15 cellular contexts compared by ENCODE assay signal in genomic region chr2:68448671-68449394, GRCh38. TPM values are rescaled to one million over a fixed set of nuclear protein-coding genes. Genes with fewer than 3 reads are reported as not detected.
DNase-seq lines count a peak whose midpoint lies in the region; ATAC-seq, FAIRE-seq and TF ChIP-seq lines count a peak whose summit lies in the region.
"Had no signal": no experiment of that assay in that cellular context is flagged by ENCODE, and none has a peak within 500 bp of the region (broad histone marks: within the 10 kb centered on the region; RNA-seq: fewer than 3 reads in every experiment).

No MANE protein-coding gene starts in this region.

- H3K4me3 ChIP-seq in HepG2 (replicated peaks in 1 of 3; ENCODE audit: insufficient read depth in 1 of 3, low read depth in 2 of 3, low read length in 3 of 3) (no peak overlapping the region), sigmoid colon (no peak overlapping the region), esophagus muscularis mucosa (no peak overlapping the region)
- H3K4me3 ChIP-seq: gastrocnemius medialis, SJSA1, tibial nerve had no signal

- CTCF ChIA-PET in activated CD8-positive, alpha-beta memory T cell treated with anti-CD3 and anti-CD28 coated beads, Interleukin-2, amount 10 ng/mL, durations not matched to agents 7 days and 5 days (lab: Charles Lee): interaction anchor here (1.0 to 1.7 kb wide), 3 partner anchors 9 to 22 kb away, joined by 3 to 4 read pairs (median 3); no protein-coding TSS in a partner anchor
- CTCF ChIA-PET in activated CD4-positive, alpha-beta memory T cell treated with anti-CD3 and anti-CD28 coated beads for 36 hours (lab: Charles Lee): interaction anchor here (0.8 kb wide), 1 partner anchor 326 kb away, joined by 3 read pairs; no protein-coding TSS in a partner anchor
- CTCF ChIA-PET in HepG2 (lab: Yijun Ruan, JAX; ENCODE audit: low intra/inter-chr PET ratio, low total read pairs): no interaction called here

- FAIRE-seq in HepG2 (lab: Jason Lieb, UNC): no peak
- FAIRE-seq: D721Med had no signal

- TF ChIP-seq RAD21 in HepG2 (CRISPR knock-in tag; IDR thresholded peaks at IDR 0.05): no peak

- H3K27me3 ChIP-seq in HepG2 (ENCODE audit: control insufficient read depth in 1 of 2, insufficient read depth in 2 of 2, low read length in 2 of 2) (peaks cover 2 to 5% of the 10 kb centered on the region in 2 experiments; a peak in 2 of 5 replicates), sigmoid colon (no peaks in the 10 kb centered on the region), esophagus muscularis mucosa (no peaks in the 10 kb centered on the region)
- H3K27me3 ChIP-seq: gastrocnemius medialis, SJSA1, tibial nerve had no signal

- no TSS peak for BruUV-seq in HepG2 (replicated peaks; lab: Mats Ljungman, UMichigan)

- H3K4me1 ChIP-seq in HepG2 (ENCODE audit: insufficient read depth, low read length) (no peaks in the 10 kb centered on the region), sigmoid colon (no peaks in the 10 kb centered on the region), esophagus muscularis mucosa (no peaks in the 10 kb centered on the region)
- H3K4me1 ChIP-seq: gastrocnemius medialis, SJSA1, tibial nerve had no signal

- H3K9me3 Mint-ChIP-seq in activated CD8-positive, alpha-beta memory T cell treated with anti-CD3 and anti-CD28 coated beads, Interleukin-2, amount 10 ng/mL, durations not matched to agents 7 days and 5 days (ENCODE audit: low read depth): no peaks in the 10 kb centered on the region
- H3K9me3 Mint-ChIP-seq in activated CD4-positive, alpha-beta memory T cell treated with anti-CD3 and anti-CD28 coated beads for 36 hours: peaks cover 9% of the 10 kb centered on the region
- H3K9me3 Mint-ChIP-seq: activated naive CD4-positive, alpha-beta T cell treated with anti-CD3 and anti-CD28 coated beads, Interleukin-2, amount 50 U/mL, for 24 hours had no signal

- no peak overlapping the region for H3K4me2 ChIP-seq in HepG2 (ENCODE audit: low read depth, low read length)

- TF ChIP-seq POLR2A in HepG2 (IDR thresholded peaks at IDR 0.05; ENCODE audit: insufficient read depth in 1 of 2, low read depth in 2 of 2, low read length in 2 of 2): no peak
- no peak for TF ChIP-seq POLR2A in sigmoid colon (IDR thresholded peaks at IDR 0.05)
- no peak for TF ChIP-seq POLR2A in esophagus muscularis mucosa (IDR thresholded peaks at IDR 0.05; ENCODE audit: low read depth)

- TF ChIP-seq EP300 in HepG2 (IDR thresholded peaks at IDR 0.05; ENCODE audit: low read depth in 2 of 2, low read length in 2 of 2) (no peak), HepG2 (CRISPR knock-in tag; IDR thresholded peaks at IDR 0.05; ENCODE audit: borderline replicate concordance) (no peak), sigmoid colon (IDR thresholded peaks at IDR 0.05) (no peak), esophagus muscularis mucosa (IDR thresholded peaks at IDR 0.05) (no peak)

- ATAC-seq in activated CD8-positive, alpha-beta memory T cell treated with anti-CD3 and anti-CD28 coated beads, Interleukin-2, amount 10 ng/mL, durations not matched to agents 7 days and 5 days: peak; percentile 50
- ATAC-seq in HepG2: peak; percentile 71
- ATAC-seq in left colon: no peak

- TF ChIP-seq CTCF in HepG2 (CRISPR knock-in tag; IDR thresholded peaks at IDR 0.05) (no peak), sigmoid colon (IDR thresholded peaks at IDR 0.05) (peak in 1 of 4 experiments; percentile 15), esophagus muscularis mucosa (IDR thresholded peaks at IDR 0.05) (no peak)

- intact Hi-C loops in activated CD4-positive, alpha-beta memory T cell treated with anti-CD3 and anti-CD28 coated beads for 36 hours (cut with micrococcal nuclease): no loop called here
- intact Hi-C loops in HepG2 (cut with micrococcal nuclease; ENCODE audit: unreplicated experiment): no loop called here
- intact Hi-C loops in sigmoid colon (cut with DNase I): loop anchor here (10.0 kb wide), 1 partner anchor 194 kb away; the partner anchor contains the start of gene PPP3R1
- intact Hi-C loops in left colon (cut with DNase I, micrococcal nuclease): loop anchor here in 1 of 2 donors (10.0 kb wide), 1 partner anchor 324 kb away; no protein-coding TSS in a partner anchor
- intact Hi-C loops in esophagus muscularis mucosa (cut with DNase I): no loop called here

- WGBS in HepG2 (ENCODE audit: low lambda C conversion rate): 81% methylated on average over 22 of the region's 23 CpGs
- WGBS in sigmoid colon, 2 donors: 92 to 94% methylated on average over 23 of the region's 23 CpGs
- 96% methylated on average over 15 of the region's 23 CpGs for WGBS in esophagus muscularis mucosa

- H3K9me3 ChIP-seq in HepG2 (ENCODE audit: low read length) (no peaks in the 10 kb centered on the region), sigmoid colon (no peaks in the 10 kb centered on the region), esophagus muscularis mucosa (peaks cover 0 to 5% (median 0%) of the 10 kb centered on the region in 4 donors)
- H3K9me3 ChIP-seq: gastrocnemius medialis, SJSA1 had no signal

- H3K79me2 ChIP-seq in HepG2 (ENCODE audit: insufficient read depth, low read length): no peaks in the 10 kb centered on the region

- no peaks in the 10 kb centered on the region for H3K36me3 Mint-ChIP-seq in activated CD8-positive, alpha-beta memory T cell treated with anti-CD3 and anti-CD28 coated beads, Interleukin-2, amount 10 ng/mL, durations not matched to agents 7 days and 5 days
- no peaks in the 10 kb centered on the region for H3K36me3 Mint-ChIP-seq in activated CD4-positive, alpha-beta memory T cell treated with anti-CD3 and anti-CD28 coated beads for 36 hours
- H3K36me3 Mint-ChIP-seq: activated naive CD4-positive, alpha-beta T cell treated with anti-CD3 and anti-CD28 coated beads, Interleukin-2, amount 50 U/mL, for 24 hours had no signal

- peak; percentile 50 for DNase-seq in activated CD8-positive, alpha-beta memory T cell treated with anti-CD3 and anti-CD28 coated beads, Interleukin-2, amount 10 ng/mL, durations not matched to agents 7 days and 5 days
- DNase-seq in activated CD8-positive, alpha-beta memory T cell treated with anti-CD3 and anti-CD28 coated beads, Interleukin-2, amount 50 U/mL, for 4 hours: no peak
- DNase-seq in activated CD4-positive, alpha-beta memory T cell treated with anti-CD3 and anti-CD28 coated beads for 36 hours: peak; percentile 38
- no peak for DNase-seq in HepG2 (ENCODE audit: low spot score)
- peak; percentile 74 for DNase-seq in sigmoid colon
- no peak for DNase-seq in left colon
- no peak for DNase-seq in G401 (ENCODE audit: low spot score)
- no peak for DNase-seq in esophagus muscularis mucosa (ENCODE audit: extremely low spot score)
- DNase-seq: gastrocnemius medialis; posterior cingulate gyrus; stimulated activated CD4-positive, alpha-beta T cell treated with anti-CD3 and anti-CD28 coated beads, Interleukin-2, amount 100 ng/mL, for 24 hours had no signal

- no peak overlapping the region for H3K4me3 Mint-ChIP-seq in activated CD8-positive, alpha-beta memory T cell treated with anti-CD3 and anti-CD28 coated beads, Interleukin-2, amount 10 ng/mL, durations not matched to agents 7 days and 5 days
- no peak overlapping the region for H3K4me3 Mint-ChIP-seq in activated CD4-positive, alpha-beta memory T cell treated with anti-CD3 and anti-CD28 coated beads for 36 hours
- H3K4me3 Mint-ChIP-seq: activated naive CD4-positive, alpha-beta T cell treated with anti-CD3 and anti-CD28 coated beads, Interleukin-2, amount 50 U/mL, for 24 hours had no signal

- no peaks in the 10 kb centered on the region; the same call in 1 of the 2 replicates for H4K20me1 ChIP-seq in HepG2 (ENCODE audit: insufficient read depth, low read length)

- no peak overlapping the region for H3K9ac ChIP-seq in HepG2 (ENCODE audit: insufficient read depth, low read depth, low read length)

- POLR2A ChIA-PET in activated CD4-positive, alpha-beta memory T cell treated with anti-CD3 and anti-CD28 coated beads for 36 hours (lab: Charles Lee): interaction anchor here (1.2 kb wide), 1 partner anchor 18 kb away, joined by 3 read pairs; the partner anchor contains the start of genes APLF and FBXO48
- POLR2A ChIA-PET in HepG2 (lab: Yijun Ruan, JAX): no interaction called here

- in situ Hi-C loops in HepG2 (cut with HindIII; ENCODE audit: extremely low pct_ligation_motif_present, low pct_unique_long_range_greater_than_20kb) (loop anchor here (10.0 kb wide), 1 partner anchor 324 kb away; no protein-coding TSS in a partner anchor), G401 (cut with HindIII; ENCODE audit: low sequenced_read_pairs) (no loop called here)

- H3K27ac Mint-ChIP-seq in activated CD8-positive, alpha-beta memory T cell treated with anti-CD3 and anti-CD28 coated beads, Interleukin-2, amount 10 ng/mL, durations not matched to agents 7 days and 5 days: no peak overlapping the region
- H3K27ac Mint-ChIP-seq in activated CD4-positive, alpha-beta memory T cell treated with anti-CD3 and anti-CD28 coated beads for 36 hours: no peak overlapping the region
- H3K27ac Mint-ChIP-seq: activated naive CD4-positive, alpha-beta T cell treated with anti-CD3 and anti-CD28 coated beads, Interleukin-2, amount 50 U/mL, for 24 hours had no signal

- no peaks in the 10 kb centered on the region for H3K27me3 Mint-ChIP-seq in activated CD8-positive, alpha-beta memory T cell treated with anti-CD3 and anti-CD28 coated beads, Interleukin-2, amount 10 ng/mL, durations not matched to agents 7 days and 5 days
- H3K27me3 Mint-ChIP-seq in activated CD4-positive, alpha-beta memory T cell treated with anti-CD3 and anti-CD28 coated beads for 36 hours: no peaks in the 10 kb centered on the region
- H3K27me3 Mint-ChIP-seq: activated naive CD4-positive, alpha-beta T cell treated with anti-CD3 and anti-CD28 coated beads, Interleukin-2, amount 50 U/mL, for 24 hours had no signal

- peaks cover 3% of the 10 kb centered on the region for H3K4me1 Mint-ChIP-seq in activated CD8-positive, alpha-beta memory T cell treated with anti-CD3 and anti-CD28 coated beads, Interleukin-2, amount 10 ng/mL, durations not matched to agents 7 days and 5 days
- H3K4me1 Mint-ChIP-seq in activated CD4-positive, alpha-beta memory T cell treated with anti-CD3 and anti-CD28 coated beads for 36 hours (ENCODE audit: low read depth): peaks cover 6% of the 10 kb centered on the region

- no peaks in the 10 kb centered on the region for H3K36me3 ChIP-seq in HepG2 (replicated peaks in 1 of 2; ENCODE audit: control insufficient read depth in 1 of 2, insufficient read depth in 2 of 2, low read length in 2 of 2)
- no peaks in the 10 kb centered on the region for H3K36me3 ChIP-seq in sigmoid colon
- H3K36me3 ChIP-seq in esophagus muscularis mucosa: no peaks in the 10 kb centered on the region
- H3K36me3 ChIP-seq: gastrocnemius medialis, SJSA1, tibial nerve had no signal

- no peak overlapping the region for H3K27ac ChIP-seq in HepG2 (ENCODE audit: extremely low read length, insufficient read depth, low read length)
- no peak overlapping the region for H3K27ac ChIP-seq in sigmoid colon
- H3K27ac ChIP-seq in esophagus muscularis mucosa (replicated peaks in 1 of 4): no peak overlapping the region
- H3K27ac ChIP-seq: gastrocnemius medialis, SJSA1, tibial nerve had no signal

- no peak overlapping the region for H2AFZ ChIP-seq in HepG2 (ENCODE audit: low read length)

RNA-seq across cellular contexts. Expression of gene FBXO48, which starts 18.3 kb away (rescaled TPM):
- total RNA-seq in activated CD8-positive, alpha-beta memory T cell treated with anti-CD3 and anti-CD28 coated beads, Interleukin-2, amount 10 ng/mL, durations not matched to agents 7 days and 5 days: 1 to 10 TPM; 3.3 to 3.4 TPM
- total RNA-seq in activated CD4-positive, alpha-beta memory T cell treated with anti-CD3 and anti-CD28 coated beads for 36 hours: 1 to 10 TPM; 2.3 to 2.6 TPM
- total RNA-seq in HepG2 (2016; rRNA removed; fragmentation: Illumina TruSeq; extraction: Trizol) (0.42 and 0.59 TPM in 2 replicates), sigmoid colon (1 to 10 TPM in 1 of 4 donors, under 1 TPM in 3; 0.55 to 1.1 (median 0.83) TPM), left colon (1 to 10 TPM; 1.5 to 2.1 TPM), esophagus muscularis mucosa (under 1 TPM; 0.33 to 0.83 (median 0.59) TPM)
- total RNA-seq in HepG2 (2016; cell fraction: cytosol; rRNA removed; fragmentation: Illumina TruSeq; extraction: Trizol; ENCODE audit: low read depth): 0.18 and 0.20 TPM in 2 replicates
- 0.41 and 0.59 TPM in 2 replicates for total RNA-seq in HepG2 (2016; cell fraction: insoluble cytoplasmic fraction; rRNA removed; fragmentation: Illumina TruSeq; extraction: Trizol)
- 0.41 and 0.56 TPM in 2 replicates for total RNA-seq in HepG2 (2016; cell fraction: membrane; rRNA removed; fragmentation: Illumina TruSeq; extraction: Trizol)
- total RNA-seq in HepG2 (2016; cell fraction: nucleus; rRNA removed; fragmentation: Illumina TruSeq; extraction: Trizol): 0.56 and 0.69 TPM in 2 replicates
- polyA plus RNA-seq in HepG2 (2011; rRNA removed) (0.86 and 1.1 TPM in 2 replicates), sigmoid colon (1 to 10 TPM in 1 of 3 donors, under 1 TPM in 2; 0.60 to 1.2 (median 0.70) TPM)
- 0.32 and 0.64 TPM in 2 replicates for polyA plus RNA-seq in HepG2 (2011; cell fraction: cytosol; rRNA removed)
- polyA plus RNA-seq in HepG2 (2011; cell fraction: nucleus; rRNA removed): 0.53 and 0.93 TPM in 2 replicates
- polyA plus RNA-seq in HepG2 (2012): 0.45 and 0.62 TPM in 2 replicates
- 0.22 and 0.27 TPM in 2 replicates for polyA plus RNA-seq in HepG2 (2016; cell fraction: cytosol; fragmentation: Illumina TruSeq; extraction: Trizol; ENCODE audit: low read depth)
- polyA plus RNA-seq in HepG2 (2016; cell fraction: insoluble cytoplasmic fraction; fragmentation: Illumina TruSeq; extraction: Trizol; ENCODE audit: low read depth): 0.68 and 0.71 TPM in 2 replicates
- 0.33 and 0.52 TPM in 2 replicates for polyA plus RNA-seq in HepG2 (2016; cell fraction: membrane; fragmentation: Illumina TruSeq; extraction: Trizol; ENCODE audit: low read depth)
- 1.5 and 1.6 TPM in 2 replicates for polyA plus RNA-seq in HepG2 (2016; cell fraction: nucleus; fragmentation: Illumina TruSeq; extraction: Trizol; ENCODE audit: insufficient read depth, low read depth)
- 0.28 and 0.68 TPM in 2 replicates for polyA minus RNA-seq in HepG2 (2011; rRNA and poly(A)+ RNA removed; ENCODE audit: low replicate concordance)
- polyA minus RNA-seq in HepG2 (2011; cell fraction: cytosol; rRNA and poly(A)+ RNA removed): 0.44 and 0.49 TPM in 2 replicates
- 1.5 and 1.6 TPM in 2 replicates for polyA minus RNA-seq in HepG2 (2011; cell fraction: nucleus; rRNA and poly(A)+ RNA removed)
- under 0.01 TPM in 1 of 2 replicates, not detected in the other for total RNA-seq in G401 (2014; rRNA removed; shearing (Covaris generic))

RNA-seq across cellular contexts. Expression of gene APLF, which starts 18.6 kb away (rescaled TPM):
- total RNA-seq in activated CD8-positive, alpha-beta memory T cell treated with anti-CD3 and anti-CD28 coated beads, Interleukin-2, amount 10 ng/mL, durations not matched to agents 7 days and 5 days: 1 to 10 TPM; 3.0 to 3.3 TPM
- total RNA-seq in activated CD4-positive, alpha-beta memory T cell treated with anti-CD3 and anti-CD28 coated beads for 36 hours: 1 to 10 TPM; 3.0 to 3.1 TPM
- total RNA-seq in HepG2 (2016; rRNA removed; fragmentation: Illumina TruSeq; extraction: Trizol): 2.0 and 2.2 TPM in 2 replicates
- total RNA-seq in HepG2 (2016; cell fraction: cytosol; rRNA removed; fragmentation: Illumina TruSeq; extraction: Trizol; ENCODE audit: low read depth): 13.5 and 14.5 TPM in 2 replicates
- 1.7 and 2.3 TPM in 2 replicates for total RNA-seq in HepG2 (2016; cell fraction: insoluble cytoplasmic fraction; rRNA removed; fragmentation: Illumina TruSeq; extraction: Trizol)
- 7.8 and 9.4 TPM in 2 replicates for total RNA-seq in HepG2 (2016; cell fraction: membrane; rRNA removed; fragmentation: Illumina TruSeq; extraction: Trizol)
- total RNA-seq in HepG2 (2016; cell fraction: nucleus; rRNA removed; fragmentation: Illumina TruSeq; extraction: Trizol): 2.2 and 2.3 TPM in 2 replicates
- 0.45 and 0.57 TPM in 2 replicates for polyA plus RNA-seq in HepG2 (2011; rRNA removed)
- polyA plus RNA-seq in HepG2 (2011; cell fraction: cytosol; rRNA removed): 0.24 and 0.33 TPM in 2 replicates
- polyA plus RNA-seq in HepG2 (2011; cell fraction: nucleus; rRNA removed): 0.34 and 0.47 TPM in 2 replicates
- 0.60 and 0.76 TPM in 2 replicates for polyA plus RNA-seq in HepG2 (2012)
- 0.14 and 0.24 TPM in 2 replicates for polyA plus RNA-seq in HepG2 (2016; cell fraction: cytosol; fragmentation: Illumina TruSeq; extraction: Trizol; ENCODE audit: low read depth)
- polyA plus RNA-seq in HepG2 (2016; cell fraction: insoluble cytoplasmic fraction; fragmentation: Illumina TruSeq; extraction: Trizol; ENCODE audit: low read depth): 1.5 and 2.1 TPM in 2 replicates
- polyA plus RNA-seq in HepG2 (2016; cell fraction: membrane; fragmentation: Illumina TruSeq; extraction: Trizol; ENCODE audit: low read depth): 0.31 and 0.42 TPM in 2 replicates
- 1.4 and 1.7 TPM in 2 replicates for polyA plus RNA-seq in HepG2 (2016; cell fraction: nucleus; fragmentation: Illumina TruSeq; extraction: Trizol; ENCODE audit: insufficient read depth, low read depth)
- 0.05 and 0.44 TPM in 2 replicates for polyA minus RNA-seq in HepG2 (2011; rRNA and poly(A)+ RNA removed; ENCODE audit: low replicate concordance)
- polyA minus RNA-seq in HepG2 (2011; cell fraction: cytosol; rRNA and poly(A)+ RNA removed): 0.79 and 2.0 TPM in 2 replicates
- polyA minus RNA-seq in HepG2 (2011; cell fraction: nucleus; rRNA and poly(A)+ RNA removed): 3.0 and 4.1 TPM in 2 replicates
- total RNA-seq in sigmoid colon: 10 to 100 TPM; 11.0 to 21.7 (median 14.5) TPM
- polyA plus RNA-seq in sigmoid colon: under 1 TPM; 0.23 to 0.69 (median 0.60) TPM
- 1 to 10 TPM; 1.3 to 3.4 TPM for total RNA-seq in left colon
- 0.37 and 0.58 TPM in 2 replicates for total RNA-seq in G401 (2014; rRNA removed; shearing (Covaris generic))
- 10 to 100 TPM in 3 of 4 donors, 1 to 10 TPM in 1; 7.6 to 12.1 (median 10.9) TPM for total RNA-seq in esophagus muscularis mucosa

Comparison
In these comparisons a context has a peak if more than half of its experiments do, and no peak if none do; other contexts are left out.
1. DNase-seq: peak in activated CD8-positive, alpha-beta memory T cell treated with anti-CD3 and anti-CD28 coated beads, Interleukin-2, amount 10 ng/mL, durations not matched to agents 7 days and 5 days (single experiment), activated CD4-positive, alpha-beta memory T cell treated with anti-CD3 and anti-CD28 coated beads for 36 hours (single experiment) and sigmoid colon (single experiment); none in activated CD8-positive, alpha-beta memory T cell treated with anti-CD3 and anti-CD28 coated beads, Interleukin-2, amount 50 U/mL, for 4 hours (single experiment), HepG2 (single experiment), left colon (0 of 2), G401 (single experiment) and esophagus muscularis mucosa (single experiment).